Comparison of ENCODE assay signal across 29 cellular contexts in the genomic region with DNA sequence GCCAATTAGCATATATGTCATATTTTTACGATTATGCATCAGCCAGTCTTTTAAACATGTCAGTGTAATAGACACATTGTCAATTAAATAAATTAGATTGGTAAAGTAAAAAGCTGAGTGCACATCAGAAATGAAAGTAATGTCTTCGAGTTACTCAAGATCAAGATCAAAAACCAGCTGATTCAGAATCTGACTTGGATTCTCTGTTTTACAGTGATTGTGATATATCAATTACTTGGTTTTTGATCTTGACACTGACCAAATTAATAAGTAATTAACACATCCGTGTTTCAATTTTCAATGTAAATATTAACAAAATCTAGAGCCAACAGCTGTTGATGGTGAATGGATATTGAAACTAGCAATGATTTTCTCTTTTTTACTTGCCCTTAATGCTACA.
"Had no signal": no experiment of that assay in that cellular context is flagged by ENCODE, and none has a peak within 500 bp of the region (broad histone marks: within the 10 kb centered on the region; RNA-seq: fewer than 3 reads in every experiment).

No MANE protein-coding gene starts in this region.

- ATAC-seq: activated CD4-positive, alpha-beta T cell treated with anti-CD3 and anti-CD28 coated beads for 36 hours; activated CD8-positive, alpha-beta memory T cell treated with anti-CD3 and anti-CD28 coated beads, Interleukin-2, amount 10 ng/mL, durations not matched to agents 7 days and 5 days; activated CD8-positive, alpha-beta T cell treated with anti-CD3 and anti-CD28 coated beads, Interleukin-2, amount 10 ng/mL, durations not matched to agents 7 days and 5 days; activated naive CD8-positive, alpha-beta T cell treated with anti-CD3 and anti-CD28 coated beads, Interleukin-2, amount 50 U/mL, for 24 hours; body of pancreas; effector memory CD8-positive, alpha-beta T cell; gastroesophageal sphincter; heart right ventricle had no signal

- H3K4me3 ChIP-seq: adrenal gland, body of pancreas, esophagus muscularis mucosa, gastroesophageal sphincter, heart right ventricle had no signal

- H3K36me3 ChIP-seq: adrenal gland, esophagus muscularis mucosa, gastroesophageal sphincter, heart right ventricle had no signal

- H3K27ac ChIP-seq: adrenal gland, body of pancreas, esophagus muscularis mucosa, gastroesophageal sphincter, heart right ventricle had no signal

- H3K9me3 ChIP-seq: adrenal gland, body of pancreas, esophagus muscularis mucosa, gastroesophageal sphincter had no signal

- H3K4me1 ChIP-seq: adrenal gland, body of pancreas, esophagus muscularis mucosa, gastroesophageal sphincter, heart right ventricle had no signal

- DNase-seq: activated CD4-positive, alpha-beta memory T cell treated with anti-CD3 and anti-CD28 coated beads for 36 hours; activated CD4-positive, alpha-beta T cell treated with anti-CD3 and anti-CD28 coated beads for 36 hours; activated CD4-positive, alpha-beta T cell treated with anti-CD3 and anti-CD28 coated beads, Interleukin-2, amount 10 ng/mL, durations not matched to agents 24 days and 14 days; activated CD4-positive, CD25-positive, alpha-beta regulatory T cell; activated CD4-positive, CD25-positive, alpha-beta regulatory T cell treated with anti-CD3 and anti-CD28 coated beads, Interleukin-2, amount 50 U/mL, for 72 hours; activated CD8-positive, alpha-beta memory T cell treated with anti-CD3 and anti-CD28 coated beads, Interleukin-2, amount 10 ng/mL, durations not matched to agents 7 days and 5 days; activated CD8-positive, alpha-beta memory T cell treated with anti-CD3 and anti-CD28 coated beads, Interleukin-2, amount 50 U/mL, for 4 hours; activated CD8-positive, alpha-beta T cell treated with anti-CD3 and anti-CD28 coated beads, Interleukin-2, amount 10 ng/mL, durations not matched to agents 7 days and 5 days; activated effector memory CD4-positive, alpha-beta T cell treated with anti-CD3 and anti-CD28 coated beads, Interleukin-2, amount 50 U/mL, for 16 hours; activated naive CD4-positive, alpha-beta T cell treated with anti-CD3 and anti-CD28 coated beads for 36 hours; activated naive CD8-positive, alpha-beta T cell treated with anti-CD3 and anti-CD28 coated beads for 36 hours; activated naive CD8-positive, alpha-beta T cell treated with anti-CD3 and anti-CD28 coated beads, Interleukin-2, amount 50 U/mL, for 24 hours; activated T-cell treated with anti-CD3 and anti-CD28 coated beads, Interleukin-2, amount 50 U/mL, for 1 hour; activated T-cell treated with anti-CD3 and anti-CD28 coated beads, Interleukin-2, amount 50 U/mL, for 48 hours; adrenal gland; amygdala; aorta; body of pancreas; caudate nucleus; cortex of kidney; dermis blood vessel endothelial cell; effector CD4-positive, alpha-beta T cell; effector memory CD8-positive, alpha-beta T cell; erythroblast; foreskin melanocyte; heart right ventricle; T-helper 2 cell had no signal

- H3K27me3 ChIP-seq: adrenal gland, body of pancreas, esophagus muscularis mucosa, gastroesophageal sphincter, heart right ventricle had no signal
